In genomic region chr17:48597492-48597774, GRCh38 we compare ENCODE assay signal across 10 cellular contexts. TPM values are rescaled to one million over a fixed set of nuclear protein-coding genes. Genes with fewer than 3 reads are reported as not detected.
DNase-seq lines count a peak whose midpoint lies in the region; ATAC-seq and TF ChIP-seq lines count a peak whose summit lies in the region.
"Had no signal": no experiment of that assay in that cellular context is flagged by ENCODE, and none has a peak within 500 bp of the region (broad histone marks: within the 10 kb centered on the region; RNA-seq: fewer than 3 reads in every experiment).

No MANE protein-coding gene starts in this region.

- no peak overlapping the region for H2BK5ac ChIP-seq in mesendoderm (ENCODE audit: low read length)

- H3K27ac Mint-ChIP-seq in activated T-cell treated with anti-CD3 and anti-CD28 coated beads, Interleukin-2, amount 50 U/mL, for 72 hours: no peak overlapping the region

- H3K4me3 Mint-ChIP-seq in activated T-cell treated with anti-CD3 and anti-CD28 coated beads, Interleukin-2, amount 50 U/mL, for 72 hours: peak overlapping the region; percentile 76 to 85

- peak overlapping the region in 3 of 4 donors; percentile 48 to 72 (median 50) for H3K4me3 ChIP-seq in adrenal gland
- no peak overlapping the region for H3K4me3 ChIP-seq in mesendoderm (ENCODE audit: low read length)
- H3K4me3 ChIP-seq in thymus (ENCODE audit: low read length): peak overlapping the region; percentile 11

- DNase-seq in activated T-cell treated with anti-CD3 and anti-CD28 coated beads, Interleukin-2, amount 50 U/mL, for 72 hours: no peak
- DNase-seq in activated T-cell treated with anti-CD3 and anti-CD28 coated beads for 4 hours: no peak
- no peak for DNase-seq in adrenal gland
- DNase-seq in mesendoderm: no peak
- DNase-seq in DMS53 (lab: John Stamatoyannopoulos, UW): no peak
- DNase-seq in NCI-H146 (lab: John Stamatoyannopoulos, UW): no peak
- DNase-seq: AML-193 had no signal

- no peak overlapping the region for H2BK15ac ChIP-seq in mesendoderm (replicated peaks; ENCODE audit: low read depth)

- H3K4me1 Mint-ChIP-seq in activated T-cell treated with anti-CD3 and anti-CD28 coated beads, Interleukin-2, amount 50 U/mL, for 72 hours (ENCODE audit: low read depth): peaks cover 47% of the 10 kb centered on the region

- no peak overlapping the region for H3K4ac ChIP-seq in mesendoderm (ENCODE audit: low read depth, low read length)

- TF ChIP-seq CTCF in adrenal gland (IDR thresholded peaks at IDR 0.05): no peak

- TF ChIP-seq POLR2A in adrenal gland (IDR thresholded peaks at IDR 0.05): no peak

- H3K36me3 ChIP-seq in adrenal gland (replicated peaks in 1 of 2) (peaks cover 0 to 13% of the 10 kb centered on the region in 2 donors), mesendoderm (ENCODE audit: control insufficient read depth, insufficient read depth, low read length) (no peaks in the 10 kb centered on the region), thymus (ENCODE audit: control insufficient read depth, insufficient read depth) (peaks cover 4% of the 10 kb centered on the region)

- no peaks in the 10 kb centered on the region for H3K9me3 ChIP-seq in adrenal gland (replicated peaks in 1 of 3)
- H3K9me3 ChIP-seq in thymus (ENCODE audit: control insufficient read depth): no peaks in the 10 kb centered on the region

- peaks cover 96% of the 10 kb centered on the region for H3K27me3 Mint-ChIP-seq in activated T-cell treated with anti-CD3 and anti-CD28 coated beads, Interleukin-2, amount 50 U/mL, for 72 hours (ENCODE audit: low read depth)

- peak overlapping the region; percentile 37 for H3K4me2 ChIP-seq in mesendoderm (ENCODE audit: low read length)

- H3K27me3 ChIP-seq in adrenal gland (no peaks in the 10 kb centered on the region), mesendoderm (ENCODE audit: insufficient read depth, low read length, poor library complexity) (peaks cover 85% of the 10 kb centered on the region), thymus (ENCODE audit: control insufficient read depth, insufficient read depth) (peaks cover 95% of the 10 kb centered on the region)

- H3K18ac ChIP-seq in mesendoderm (ENCODE audit: low read length): no peak overlapping the region

- no peaks in the 10 kb centered on the region for H3K9me3 Mint-ChIP-seq in activated T-cell treated with anti-CD3 and anti-CD28 coated beads, Interleukin-2, amount 50 U/mL, for 72 hours

- H3K79me1 ChIP-seq in mesendoderm (ENCODE audit: low read length): no peaks in the 10 kb centered on the region

- peak in 1 of 2 donors; percentile 4 for ATAC-seq in activated T-cell treated with anti-CD3 and anti-CD28 coated beads, Interleukin-2, amount 50 U/mL, for 72 hours (replicated peaks in 1 of 2)
- ATAC-seq in GM21723 (IDR thresholded peaks at IDR 0.05; ENCODE audit: unreplicated experiment): no peak

- H4K5ac ChIP-seq in mesendoderm (ENCODE audit: low read length): no peak overlapping the region

- WGBS in adrenal gland, 4 donors: 0 to 9% (median 3%) methylated on average over 1 to 17 of the region's 17 CpGs
- no CpG with 5 or more reads among the region's 17 CpGs for WGBS in mesendoderm (ENCODE audit: extremely low coverage, insufficient coverage, low lambda C conversion rate)
- 1% methylated on average over 17 of the region's 17 CpGs for WGBS in thymus

- no peaks in the 10 kb centered on the region for H3K36me3 Mint-ChIP-seq in activated T-cell treated with anti-CD3 and anti-CD28 coated beads, Interleukin-2, amount 50 U/mL, for 72 hours (ENCODE audit: insufficient read depth in 2 of 2)

- no peak overlapping the region for H2BK120ac ChIP-seq in mesendoderm (ENCODE audit: low read depth, low read length)

- peak overlapping the region; percentile 29 for H3K23ac ChIP-seq in mesendoderm (ENCODE audit: low read length)

- H3K4me1 ChIP-seq in adrenal gland (replicated peaks in 1 of 2): peaks cover 0 to 40% of the 10 kb centered on the region in 2 donors
- peaks cover 11% of the 10 kb centered on the region for H3K4me1 ChIP-seq in mesendoderm (ENCODE audit: control insufficient read depth, low read depth, low read length)
- H3K4me1 ChIP-seq in thymus (ENCODE audit: control insufficient read depth, insufficient read depth, low read length): no peaks in the 10 kb centered on the region

- H3K27ac ChIP-seq in adrenal gland (peak overlapping the region in 3 of 5 donors; percentile 75 to 87 (median 84)), mesendoderm (ENCODE audit: low read depth, low read length) (no peak overlapping the region), thymus (ENCODE audit: low read depth) (no peak overlapping the region)

- peak overlapping the region; percentile 30 for H3K56ac ChIP-seq in mesendoderm (ENCODE audit: low read length)

- no peak overlapping the region for H3K9ac ChIP-seq in mesendoderm (ENCODE audit: low read length)

- no peak overlapping the region for H4K8ac ChIP-seq in mesendoderm (ENCODE audit: low read depth, low read length)

- intact Hi-C loops in adrenal gland (cut with DNase I): loop anchor here (5.0 to 10.0 kb wide), 2 partner anchors 253 to 260 kb away; no protein-coding TSS in a partner anchor

- H2AK5ac ChIP-seq in mesendoderm (ENCODE audit: low read length): no peak overlapping the region

- H3K79me2 ChIP-seq in mesendoderm (ENCODE audit: control insufficient read depth, insufficient read depth, low read length): no peaks in the 10 kb centered on the region

RNA-seq across cellular contexts. Expression of gene HOXB5, which starts 3.9 kb away (rescaled TPM):
- not detected for total RNA-seq in activated T-cell treated with anti-CD3 and anti-CD28 coated beads, Interleukin-2, amount 50 U/mL, for 72 hours
- total RNA-seq in adrenal gland: 1 to 10 TPM in 6 of 8 donors, under 1 TPM in 2; 0.12 to 4.8 (median 2.7) TPM
- polyA plus RNA-seq in adrenal gland (10 to 100 TPM in 1 of 3 donors, 1 to 10 TPM in 2; 4.2 to 10.5 (median 5.6) TPM), thymus (0.16 TPM)
- not detected for polyA plus RNA-seq in mesendoderm (2013, experiment 1 of 2)
- polyA plus RNA-seq in mesendoderm (2013, experiment 2 of 2): not detected
- total RNA-seq: bronchial epithelial cell had no signal

RNA-seq across cellular contexts. Expression of gene HOXB6, which starts 7.4 kb away (rescaled TPM):
- total RNA-seq in activated T-cell treated with anti-CD3 and anti-CD28 coated beads, Interleukin-2, amount 50 U/mL, for 72 hours: under 1 TPM; 0.24 to 0.51 TPM
- total RNA-seq in adrenal gland: 10 to 100 TPM in 6 of 8 donors, 1 to 10 TPM in 2; 6.3 to 20.3 (median 12.4) TPM
- 10 to 100 TPM; 10.9 to 23.1 (median 11.9) TPM for polyA plus RNA-seq in adrenal gland
- not detected for polyA plus RNA-seq in mesendoderm (2013, experiment 1 of 2)
- not detected for polyA plus RNA-seq in mesendoderm (2013, experiment 2 of 2)
- 1.0 TPM for polyA plus RNA-seq in thymus
- total RNA-seq: bronchial epithelial cell had no signal

RNA-seq across cellular contexts. Expression of gene HOXB3, which starts 7.4 kb away (rescaled TPM):
- total RNA-seq in activated T-cell treated with anti-CD3 and anti-CD28 coated beads, Interleukin-2, amount 50 U/mL, for 72 hours: 1 to 10 TPM; 2.9 to 8.1 TPM
- 10 to 100 TPM in 4 of 8 donors, 1 to 10 TPM in 4; 2.3 to 18.8 (median 8.8) TPM for total RNA-seq in adrenal gland
- polyA plus RNA-seq in adrenal gland: 10 to 100 TPM in 2 of 3 donors, 1 to 10 TPM in 1; 3.3 to 28.8 (median 11.4) TPM
- polyA plus RNA-seq in mesendoderm (2013, experiment 1 of 2): 0.03 TPM
- not detected for polyA plus RNA-seq in mesendoderm (2013, experiment 2 of 2)
- 3.3 TPM for polyA plus RNA-seq in thymus
- total RNA-seq: bronchial epithelial cell had no signal

RNA-seq across cellular contexts. Expression of gene HOXB7, which starts 13.4 kb away (rescaled TPM):
- 1 to 10 TPM; 1.3 to 1.6 TPM for total RNA-seq in activated T-cell treated with anti-CD3 and anti-CD28 coated beads, Interleukin-2, amount 50 U/mL, for 72 hours
- 10 to 100 TPM in 5 of 8 donors, 1 to 10 TPM in 3; 8.1 to 16.7 (median 11.7) TPM for total RNA-seq in adrenal gland
- 10 to 100 TPM; 20.3 to 27.0 (median 24.4) TPM for polyA plus RNA-seq in adrenal gland
- polyA plus RNA-seq in mesendoderm (2013, experiment 1 of 2): not detected
- polyA plus RNA-seq in mesendoderm (2013, experiment 2 of 2): 0.04 TPM
- 1.0 TPM for polyA plus RNA-seq in thymus
- total RNA-seq: bronchial epithelial cell had no signal

RNA-seq across cellular contexts. Expression of gene HOXB8, which starts 17.7 kb away (rescaled TPM):
- total RNA-seq in activated T-cell treated with anti-CD3 and anti-CD28 coated beads, Interleukin-2, amount 50 U/mL, for 72 hours: not detected
- 10 to 100 TPM in 1 of 8 donors, 1 to 10 TPM in 7; 3.4 to 12.2 (median 6.6) TPM for total RNA-seq in adrenal gland
- polyA plus RNA-seq in adrenal gland (10 to 100 TPM in 1 of 3 donors, 1 to 10 TPM in 2; 4.2 to 13.3 (median 5.6) TPM), thymus (0.07 TPM)
- polyA plus RNA-seq in mesendoderm (2013, experiment 1 of 2): not detected
- polyA plus RNA-seq in mesendoderm (2013, experiment 2 of 2): not detected
- total RNA-seq: bronchial epithelial cell had no signal

Comparison
In these comparisons a context has a peak if more than half of its experiments do, and no peak if none do; other contexts are left out.
1. H3K27ac ChIP-seq: peak in adrenal gland (3 of 5); none in mesendoderm (single experiment) and thymus (single experiment).
2. RNA of gene HOXB6, which starts 7.4 kb away (total RNA-seq): 6.3 to 20.3 TPM in adrenal gland; 0.24 to 0.51 TPM in activated T-cell treated with anti-CD3 and anti-CD28 coated beads, Interleukin-2, amount 50 U/mL, for 72 hours; every median in the first group is over 4 times any median in the second.